Comparison of ENCODE assay signal across 1 cellular context in the genomic region with DNA sequence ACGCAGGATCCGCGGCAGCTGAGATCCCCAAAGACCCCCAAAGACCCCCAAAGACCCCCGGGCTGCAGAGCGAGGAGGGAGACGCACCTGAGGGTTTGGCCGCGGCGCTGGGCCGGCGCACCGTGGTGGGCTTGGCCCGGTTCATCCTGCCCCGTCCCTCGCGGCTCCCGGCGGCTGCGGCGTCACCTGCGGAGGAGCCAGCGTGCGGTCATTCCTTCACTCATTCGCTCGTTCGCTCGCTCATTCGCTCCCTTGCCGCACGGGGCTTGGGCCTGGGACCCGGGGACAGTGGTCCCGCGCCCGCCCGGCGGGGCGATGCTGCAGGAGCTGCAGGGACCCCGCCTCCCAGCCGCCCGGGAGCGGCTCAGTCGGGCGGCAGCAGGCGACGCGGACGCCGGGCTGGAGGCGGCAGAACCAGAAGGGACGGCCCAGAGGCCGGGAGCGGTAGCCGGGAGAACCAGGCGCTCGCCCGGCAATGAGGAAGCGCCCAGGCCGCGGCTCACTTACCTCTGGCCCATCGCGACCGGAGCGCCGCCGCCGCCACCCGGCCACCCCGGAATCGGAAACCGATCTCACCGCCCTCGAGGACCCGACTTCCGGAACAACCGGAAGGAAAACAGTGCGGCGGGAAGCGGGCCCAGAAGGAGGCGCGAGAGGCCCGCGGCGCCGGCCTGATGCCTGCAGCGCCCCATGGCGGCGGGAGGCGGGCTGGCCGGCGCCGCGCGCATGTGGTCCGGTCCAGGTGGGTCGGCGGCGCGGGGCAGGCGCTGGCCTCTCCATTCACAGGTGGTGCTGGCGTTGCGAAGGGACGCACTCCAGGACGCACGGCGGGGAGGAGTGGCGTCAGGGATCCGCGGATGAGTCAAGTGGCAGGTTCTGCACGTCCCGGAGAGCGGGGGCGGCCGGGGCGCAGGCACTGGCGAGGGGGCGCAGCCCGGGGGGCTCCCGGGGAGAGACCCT.
TF ChIP-seq lines count a peak whose summit lies in the region.

Gene INTS1 (minus strand): TSS at position 574 of the 960 bp plus-strand sequence. CDS start 429 bp downstream, at position 145.

TF ChIP-seq in K562, 482 proteins besides CTCF, POLR2A, EP300 and RAD21 (continued from another document and continues in another):
- peak; percentile 82 for TF ChIP-seq ZNF592 (IDR thresholded peaks at IDR 0.05)
- TF ChIP-seq ZBTB26 (CRISPR knock-in tag; IDR thresholded peaks at IDR 0.05), result no peak
- peak; percentile 63 for TF ChIP-seq POLR2B (IDR thresholded peaks at IDR 0.05; ENCODE audit: low read depth, partially characterized antibody)
- TF ChIP-seq MNT (conservative IDR thresholded peaks at IDR 0.05), result peak; percentile 92 to 97
- no peak for TF ChIP-seq DDX20 (tag; IDR thresholded peaks at IDR 0.05; ENCODE audit: low read depth)
- TF ChIP-seq KLF10 (CRISPR knock-in tag; IDR thresholded peaks at IDR 0.05), result no peak
- TF ChIP-seq CHCHD3 (CRISPR knock-in tag; IDR thresholded peaks at IDR 0.05), result no peak
- peak; percentile 92 for TF ChIP-seq GABPB1 (CRISPR knock-in tag; IDR thresholded peaks at IDR 0.05)
- TF ChIP-seq, protein P1, sequence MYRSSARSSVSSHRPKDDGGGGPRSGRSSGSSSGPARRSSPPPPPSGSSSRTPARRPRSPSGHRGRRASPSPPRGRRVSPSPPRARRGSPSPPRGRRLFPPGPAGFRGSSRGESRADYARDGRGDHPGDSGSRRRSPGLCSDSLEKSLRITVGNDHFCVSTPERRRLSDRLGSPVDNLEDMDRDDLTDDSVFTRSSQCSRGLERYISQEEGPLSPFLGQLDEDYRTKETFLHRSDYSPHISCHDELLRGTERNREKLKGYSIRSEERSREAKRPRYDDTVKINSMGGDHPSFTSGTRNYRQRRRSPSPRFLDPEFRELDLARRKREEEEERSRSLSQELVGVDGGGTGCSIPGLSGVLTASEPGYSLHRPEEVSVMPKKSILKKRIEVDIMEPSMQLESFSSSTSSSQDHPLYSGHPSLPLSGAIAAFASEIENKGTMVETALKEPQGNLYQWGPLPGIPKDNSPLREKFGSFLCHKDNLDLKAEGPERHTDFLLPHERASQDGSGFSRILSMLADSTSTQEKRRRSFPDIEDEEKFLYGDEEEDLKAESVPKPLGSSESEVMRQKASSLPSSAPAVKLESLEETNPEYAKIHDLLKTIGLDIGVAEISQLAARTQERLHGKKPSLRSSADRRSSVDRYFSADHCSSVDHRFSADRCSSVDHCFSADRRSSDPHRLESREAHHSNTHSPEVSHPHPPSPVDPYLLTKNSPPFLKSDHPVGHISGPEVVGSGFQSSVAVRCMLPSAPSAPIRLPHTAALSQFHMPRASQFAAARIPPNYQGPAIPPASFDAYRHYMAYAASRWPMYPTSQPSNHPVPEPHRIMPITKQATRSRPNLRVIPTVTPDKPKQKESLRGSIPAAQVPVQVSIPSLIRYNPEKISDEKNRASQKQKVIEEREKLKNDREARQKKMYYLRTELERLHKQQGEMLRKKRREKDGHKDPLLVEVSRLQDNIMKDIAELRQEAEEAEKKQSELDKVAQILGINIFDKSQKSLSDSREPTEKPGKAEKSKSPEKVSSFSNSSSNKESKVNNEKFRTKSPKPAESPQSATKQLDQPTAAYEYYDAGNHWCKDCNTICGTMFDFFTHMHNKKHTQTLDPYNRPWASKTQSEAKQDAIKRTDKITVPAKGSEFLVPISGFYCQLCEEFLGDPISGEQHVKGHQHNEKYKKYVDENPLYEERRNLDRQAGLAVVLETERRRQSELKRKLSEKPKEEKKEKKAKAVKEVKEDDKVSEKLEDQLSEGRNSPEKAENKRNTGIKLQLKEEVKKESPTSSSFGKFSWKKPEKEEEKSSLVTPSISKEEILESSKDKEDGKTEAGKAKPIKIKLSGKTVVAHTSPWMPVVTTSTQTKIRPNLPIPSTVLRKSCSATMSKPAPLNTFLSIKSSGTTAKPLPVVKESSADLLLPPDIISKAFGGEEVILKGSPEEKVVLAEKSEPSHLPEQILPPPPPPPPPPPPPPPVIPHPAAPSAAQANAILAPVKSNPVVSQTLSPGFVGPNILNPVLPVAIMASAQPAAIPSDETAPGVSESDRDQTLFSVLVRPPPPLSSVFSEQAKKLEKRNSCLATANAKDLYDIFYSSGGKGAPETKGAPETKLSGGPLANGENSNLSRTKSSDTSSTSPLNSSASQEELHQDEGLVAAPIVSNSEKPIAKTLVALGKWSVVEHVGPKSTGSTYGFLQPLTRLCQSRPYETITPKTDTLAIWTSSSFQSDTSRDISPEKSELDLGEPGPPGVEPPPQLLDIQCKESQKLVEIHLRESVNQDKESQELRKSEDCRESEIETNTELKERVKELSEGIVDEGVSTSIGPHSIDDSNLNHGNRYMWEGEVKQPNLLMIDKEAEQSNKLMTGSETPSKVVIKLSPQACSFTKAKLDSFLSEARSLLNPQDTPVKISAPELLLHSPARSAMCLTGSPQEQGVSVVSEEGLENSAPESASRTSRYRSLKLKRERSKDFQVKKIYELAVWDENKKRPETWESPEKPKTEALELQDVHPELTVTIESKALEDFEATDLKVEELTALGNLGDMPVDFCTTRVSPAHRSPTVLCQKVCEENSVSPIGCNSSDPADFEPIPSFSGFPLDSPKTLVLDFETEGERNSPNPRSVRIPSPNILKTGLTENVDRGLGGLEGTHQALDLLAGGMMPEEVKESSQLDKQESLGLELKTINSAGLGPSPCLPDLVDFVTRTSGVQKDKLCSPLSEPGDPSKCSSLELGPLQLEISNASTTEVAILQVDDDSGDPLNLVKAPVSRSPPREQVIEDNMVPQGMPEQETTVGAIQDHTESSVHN (IDR thresholded peaks at IDR 0.05; ENCODE audit: borderline replicate concordance in 1 of 2, low read depth in 1 of 2), result no peak
- TF ChIP-seq EWSR1 (IDR thresholded peaks at IDR 0.05; ENCODE audit: borderline replicate concordance, low read depth, partially characterized antibody), result no peak
- TF ChIP-seq SIN3A (IDR thresholded peaks at IDR 0.05; ENCODE audit: borderline replicate concordance in 2 of 2, control insufficient read depth in 1 of 2, low read depth in 2 of 2, low read length in 2 of 2), result peak; percentile 60 to 66; a peak in 2 of 4 replicates
- no peak for TF ChIP-seq THAP7 (CRISPR knock-in tag; IDR thresholded peaks at IDR 0.05)
- TF ChIP-seq UBTF (IDR thresholded peaks at IDR 0.05; ENCODE audit: borderline replicate concordance in 1 of 2, low read depth in 2 of 2, low read length in 2 of 2), result no peak
- no peak for TF ChIP-seq ATF6 (CRISPR knock-in tag; IDR thresholded peaks at IDR 0.05)
- no peak for TF ChIP-seq ZFP1 (CRISPR knock-in tag; IDR thresholded peaks at IDR 0.05)
- peak; percentile 80; the same call in 1 of the 2 replicates for TF ChIP-seq MBD2 (IDR thresholded peaks at IDR 0.05; ENCODE audit: borderline replicate concordance, low read depth)
- TF ChIP-seq, protein P2, sequence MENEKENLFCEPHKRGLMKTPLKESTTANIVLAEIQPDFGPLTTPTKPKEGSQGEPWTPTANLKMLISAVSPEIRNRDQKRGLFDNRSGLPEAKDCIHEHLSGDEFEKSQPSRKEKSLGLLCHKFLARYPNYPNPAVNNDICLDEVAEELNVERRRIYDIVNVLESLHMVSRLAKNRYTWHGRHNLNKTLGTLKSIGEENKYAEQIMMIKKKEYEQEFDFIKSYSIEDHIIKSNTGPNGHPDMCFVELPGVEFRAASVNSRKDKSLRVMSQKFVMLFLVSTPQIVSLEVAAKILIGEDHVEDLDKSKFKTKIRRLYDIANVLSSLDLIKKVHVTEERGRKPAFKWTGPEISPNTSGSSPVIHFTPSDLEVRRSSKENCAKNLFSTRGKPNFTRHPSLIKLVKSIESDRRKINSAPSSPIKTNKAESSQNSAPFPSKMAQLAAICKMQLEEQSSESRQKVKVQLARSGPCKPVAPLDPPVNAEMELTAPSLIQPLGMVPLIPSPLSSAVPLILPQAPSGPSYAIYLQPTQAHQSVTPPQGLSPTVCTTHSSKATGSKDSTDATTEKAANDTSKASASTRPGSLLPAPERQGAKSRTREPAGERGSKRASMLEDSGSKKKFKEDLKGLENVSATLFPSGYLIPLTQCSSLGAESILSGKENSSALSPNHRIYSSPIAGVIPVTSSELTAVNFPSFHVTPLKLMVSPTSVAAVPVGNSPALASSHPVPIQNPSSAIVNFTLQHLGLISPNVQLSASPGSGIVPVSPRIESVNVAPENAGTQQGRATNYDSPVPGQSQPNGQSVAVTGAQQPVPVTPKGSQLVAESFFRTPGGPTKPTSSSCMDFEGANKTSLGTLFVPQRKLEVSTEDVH (IDR thresholded peaks at IDR 0.05; ENCODE audit: low read depth, partially characterized antibody), result peak; percentile 91
- TF ChIP-seq KDM2B (CRISPR knock-in tag; IDR thresholded peaks at IDR 0.05), result 0 out of 2 replicates have a peak, but pooled peaks have one; percentile 52
- TF ChIP-seq DACH1 (IDR thresholded peaks at IDR 0.05; ENCODE audit: partially characterized antibody), result no peak
- TF ChIP-seq NR2C1 (IDR thresholded peaks at IDR 0.05), result peak; percentile 98
- peak; percentile 99 for TF ChIP-seq NR2C1 (tag; IDR thresholded peaks at IDR 0.05)
- no peak for TF ChIP-seq ZNF232 (CRISPR knock-in tag; IDR thresholded peaks at IDR 0.05)
